In genomic region chr6:119895626-119896025, GRCh38 we compare ENCODE assay signal across 15 cellular contexts.
A peak's percentile ranks its signal among the peaks of the same experiment; 100 is the strongest.
DNase-seq lines count a peak whose midpoint lies in the region; ATAC-seq and TF ChIP-seq lines count a peak whose summit lies in the region.
"Had no signal": no experiment of that assay in that cellular context is flagged by ENCODE, and none has a peak within 500 bp of the region (broad histone marks: within the 10 kb centered on the region; RNA-seq: fewer than 3 reads in every experiment).

No MANE protein-coding gene starts in this region.

- no peak overlapping the region for H3K27ac ChIP-seq in foreskin keratinocyte
- H3K27ac ChIP-seq: BLaER1 had no signal

- no peaks in the 10 kb centered on the region for H3K4me1 ChIP-seq in foreskin keratinocyte
- H3K4me1 ChIP-seq: BLaER1 had no signal

- no peaks in the 10 kb centered on the region for H3K27me3 ChIP-seq in foreskin keratinocyte
- H3K27me3 ChIP-seq: BLaER1 had no signal

- no peaks in the 10 kb centered on the region for H3K4me1 Mint-ChIP-seq in stimulated activated naive CD8-positive, alpha-beta T cell treated with anti-CD3 and anti-CD28 coated beads, Interleukin-15, amount 100 ng/mL, for 72 hours
- H3K4me1 Mint-ChIP-seq: CD8-positive, alpha-beta memory T cell had no signal

- peak; percentile 45 for DNase-seq in astrocyte of the hippocampus (ENCODE audit: low read depth, low spot score)
- DNase-seq in foreskin keratinocyte = peak in 1 of 2 donors; percentile 30
- peak; percentile 55 for DNase-seq in kidney tubule cell (ENCODE audit: low spot score)
- peak; percentile 80 for DNase-seq in retinal pigment epithelial cell (ENCODE audit: low read depth)
- DNase-seq in NCI-H345 (lab: John Stamatoyannopoulos, UW) = no peak
- DNase-seq in stimulated activated naive CD8-positive, alpha-beta T cell treated with anti-CD3 and anti-CD28 coated beads, Interleukin-15, amount 100 ng/mL, for 72 hours = no peak
- DNase-seq: AML-193; CD8-positive, alpha-beta memory T cell; DMS53; GOT3; H9 had no signal

- no peak for TF ChIP-seq CTCF in foreskin keratinocyte (conservative IDR thresholded peaks at IDR 0.05)
- TF ChIP-seq CTCF in retinal pigment epithelial cell (conservative IDR thresholded peaks at IDR 0.05; ENCODE audit: low read depth, low read length) = no peak

- H3K9me3 Mint-ChIP-seq in stimulated activated naive CD8-positive, alpha-beta T cell treated with anti-CD3 and anti-CD28 coated beads, Interleukin-15, amount 100 ng/mL, for 72 hours = no peaks in the 10 kb centered on the region
- H3K9me3 Mint-ChIP-seq: CD8-positive, alpha-beta memory T cell; H9 had no signal

- no peak overlapping the region for H3K4me3 ChIP-seq in retinal pigment epithelial cell (ENCODE audit: low read length)
- H3K4me3 ChIP-seq: BLaER1 had no signal

- no peaks in the 10 kb centered on the region for H3K27me3 Mint-ChIP-seq in stimulated activated naive CD8-positive, alpha-beta T cell treated with anti-CD3 and anti-CD28 coated beads, Interleukin-15, amount 100 ng/mL, for 72 hours
- H3K27me3 Mint-ChIP-seq: CD8-positive, alpha-beta memory T cell had no signal

- H3K27ac Mint-ChIP-seq in stimulated activated naive CD8-positive, alpha-beta T cell treated with anti-CD3 and anti-CD28 coated beads, Interleukin-15, amount 100 ng/mL, for 72 hours = no peak overlapping the region
- H3K27ac Mint-ChIP-seq: CD8-positive, alpha-beta memory T cell; H9 had no signal

- no peak overlapping the region for H3K4me3 Mint-ChIP-seq in stimulated activated naive CD8-positive, alpha-beta T cell treated with anti-CD3 and anti-CD28 coated beads, Interleukin-15, amount 100 ng/mL, for 72 hours
- H3K4me3 Mint-ChIP-seq: CD8-positive, alpha-beta memory T cell; H9 had no signal

- peak; percentile 16 for ATAC-seq in foreskin keratinocyte
- ATAC-seq in HG02759 (IDR thresholded peaks at IDR 0.05; ENCODE audit: unreplicated experiment) = no peak
- no peak for ATAC-seq in GM21390 (IDR thresholded peaks at IDR 0.05; ENCODE audit: unreplicated experiment)
- ATAC-seq in stimulated activated naive CD8-positive, alpha-beta T cell treated with anti-CD3 and anti-CD28 coated beads, Interleukin-15, amount 100 ng/mL, for 72 hours = no peak
- ATAC-seq: HepG2 had no signal

Comparison
In these comparisons a context has a peak if more than half of its experiments do, and no peak if none do; other contexts are left out.
1. DNase-seq: peak in astrocyte of the hippocampus (single experiment), kidney tubule cell (single experiment) and retinal pigment epithelial cell (single experiment); none in NCI-H345 (single experiment) and stimulated activated naive CD8-positive, alpha-beta T cell treated with anti-CD3 and anti-CD28 coated beads, Interleukin-15, amount 100 ng/mL, for 72 hours (0 of 2).